In the genomic region with DNA sequence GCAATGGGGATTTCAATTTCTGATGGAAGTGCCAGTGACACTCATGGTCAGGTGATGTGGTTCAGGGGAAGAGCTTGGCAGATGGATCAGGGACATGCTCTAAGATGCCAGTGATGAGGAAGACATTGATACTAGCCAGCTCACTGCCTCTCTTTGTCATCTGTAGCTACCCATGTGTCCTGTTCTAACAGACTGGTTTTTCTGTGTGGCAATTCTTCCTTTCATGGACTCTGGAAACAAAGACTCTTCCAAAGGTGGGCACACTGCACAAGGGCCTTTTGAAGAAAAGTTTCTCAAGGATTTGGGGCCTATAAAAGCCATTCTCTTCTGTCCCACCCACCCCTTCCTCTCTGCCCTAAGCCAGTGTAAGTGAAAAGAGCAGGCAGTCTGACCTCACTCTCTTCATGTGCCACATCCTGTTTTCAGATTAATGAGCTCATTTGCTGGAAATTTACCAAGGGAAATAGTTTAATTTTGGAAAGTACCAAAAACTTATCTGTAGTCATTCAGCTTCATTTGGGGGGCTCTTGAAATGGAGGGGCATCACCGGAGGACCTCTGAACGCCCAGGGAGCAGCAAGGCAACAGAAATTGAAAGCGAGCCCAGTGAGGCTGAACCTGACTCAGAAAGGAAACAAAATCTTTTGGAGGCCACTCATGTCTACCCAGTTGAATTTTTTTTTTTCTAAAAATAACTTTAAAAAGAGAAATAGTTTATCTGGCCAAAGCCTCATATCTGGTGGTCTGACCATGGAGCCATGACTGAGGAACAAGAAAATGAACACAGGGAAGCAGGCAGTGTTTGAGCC, we compare ENCODE assay signal across 8 cellular contexts. TPM values are rescaled to one million over a fixed set of nuclear protein-coding genes. Genes with fewer than 3 reads are reported as not detected.
DNase-seq lines count a peak whose midpoint lies in the region; ATAC-seq and TF ChIP-seq lines count a peak whose summit lies in the region.

No MANE protein-coding gene starts in this region.

- no peak overlapping the region for H3K4me3 Mint-ChIP-seq in Calu3 (ENCODE audit: low read depth, unreplicated experiment)

- ATAC-seq in GM19328 (IDR thresholded peaks at IDR 0.05; ENCODE audit: unreplicated experiment) (peak; percentile 30), HG03439 (IDR thresholded peaks at IDR 0.05; ENCODE audit: unreplicated experiment) (peak; percentile 41)

- H3K9me3 ChIP-seq in neuronal stem cell (replicated peaks in 1 of 2; ENCODE audit: control insufficient read depth in 2 of 2, insufficient read depth in 1 of 2, low read depth in 1 of 2, low read length in 2 of 2) = peaks cover 0 to 4% of the 10 kb centered on the region in 2 donors

- no peak overlapping the region for H4K91ac ChIP-seq in neuronal stem cell (ENCODE audit: low read depth, low read length, poor library complexity)

- CTCF ChIA-PET in Calu3 (lab: Charles Lee) = no interaction called here

- no peaks in the 10 kb centered on the region for H3K27me3 Mint-ChIP-seq in Calu3 (ENCODE audit: unreplicated experiment)

- no TSS peak for BruUV-seq in Calu3 (replicated peaks; lab: Mats Ljungman, UMichigan)

- H4K8ac ChIP-seq in neuronal stem cell (ENCODE audit: low read depth, low read length) = no peak overlapping the region

- H2BK120ac ChIP-seq in neuronal stem cell (ENCODE audit: low read depth, low read length) = no peak overlapping the region

- peaks cover 19% of the 10 kb centered on the region for H3K4me1 Mint-ChIP-seq in Calu3 (ENCODE audit: low read depth, unreplicated experiment)

- no peak overlapping the region for H3K4me2 ChIP-seq in neuronal stem cell (ENCODE audit: insufficient read depth, low read length, poor library complexity, severe bottlenecking)

- no peak overlapping the region for H2BK5ac ChIP-seq in neuronal stem cell (ENCODE audit: low read length)

- peaks cover 3% of the 10 kb centered on the region for H3K36me3 Mint-ChIP-seq in Calu3 (ENCODE audit: insufficient read depth, unreplicated experiment)

- H3K27ac ChIP-seq in neuronal stem cell (replicated peaks; ENCODE audit: low read length) = no peak overlapping the region

- no CpG with 5 or more reads among the region's 3 CpGs for WGBS in neuronal stem cell (ENCODE audit: extremely low coverage in 2 of 2, insufficient read length in 2 of 2, insufficient replicate concordance in 1 of 2), 2 donors

- H3K4ac ChIP-seq in neuronal stem cell (ENCODE audit: low read length) = no peak overlapping the region

- peak overlapping the region; percentile 50 for H3K27ac Mint-ChIP-seq in Calu3 (ENCODE audit: unreplicated experiment)

- no peak overlapping the region for H3K23ac ChIP-seq in neuronal stem cell (ENCODE audit: low read depth, low read length, poor library complexity)

- no peak overlapping the region for H3K18ac ChIP-seq in neuronal stem cell (ENCODE audit: low read length)

- no peak overlapping the region for H3K9ac ChIP-seq in neuronal stem cell (ENCODE audit: low read depth, low read length, poor library complexity)

- DNase-seq in Calu3 (no peak), T-helper 2 cell (peak in 4 of 5 experiments; percentile 29 to 91 (median 60)), choroid plexus epithelial cell (ENCODE audit: low read depth) (peak; percentile 72), neuronal stem cell (ENCODE audit: low spot score) (no peak), NCI-H1930 (lab: John Stamatoyannopoulos, UW) (no peak), hippocampal formation (lab: John Stamatoyannopoulos, UW) (no peak)

- H3K36me3 ChIP-seq in neuronal stem cell (replicated peaks in 1 of 2; ENCODE audit: control insufficient read depth in 2 of 2, insufficient read depth in 2 of 2, low read length in 2 of 2) = no peaks in the 10 kb centered on the region

- intact Hi-C loops in Calu3 (cut with micrococcal nuclease; ENCODE audit: unreplicated experiment) = no loop called here

- H2AK5ac ChIP-seq in neuronal stem cell (ENCODE audit: low read depth, low read length) = no peak overlapping the region

- TF ChIP-seq CTCF in Calu3 (IDR thresholded peaks at IDR 0.05; ENCODE audit: unreplicated experiment) (no peak), choroid plexus epithelial cell (conservative IDR thresholded peaks at IDR 0.05; ENCODE audit: low read depth, low read length) (no peak)

- H3K4me3 ChIP-seq in choroid plexus epithelial cell (ENCODE audit: low read depth, low read length) = no peak overlapping the region
- H3K4me3 ChIP-seq in neuronal stem cell (ENCODE audit: low read length in 2 of 2) = no peak overlapping the region

- no peak overlapping the region for H2BK12ac ChIP-seq in neuronal stem cell (ENCODE audit: low read length)

- H2AFZ ChIP-seq in neuronal stem cell (ENCODE audit: low read length) = peak overlapping the region; percentile 69

- H3K14ac ChIP-seq in neuronal stem cell (ENCODE audit: low read length) = no peak overlapping the region

- H3K4me1 ChIP-seq in neuronal stem cell (ENCODE audit: control insufficient read depth in 2 of 2, insufficient read depth in 1 of 2, low read depth in 1 of 2, low read length in 2 of 2) = peaks cover 0 to 7% of the 10 kb centered on the region in 2 donors

- H2BK15ac ChIP-seq in neuronal stem cell (ENCODE audit: low read length) = no peak overlapping the region

- no peaks in the 10 kb centered on the region for H3K9me3 Mint-ChIP-seq in Calu3 (ENCODE audit: low read depth, unreplicated experiment)

- H3K27me3 ChIP-seq in neuronal stem cell (ENCODE audit: control insufficient read depth in 3 of 3, insufficient read depth in 3 of 3, low read depth in 1 of 3, low read length in 3 of 3) = peaks cover 0 to 24% (median 0%) of the 10 kb centered on the region in 3 experiments

- H3K79me1 ChIP-seq in neuronal stem cell (ENCODE audit: low read depth, low read length) = peaks cover 2% of the 10 kb centered on the region

RNA-seq across cellular contexts. Expression of a gene that starts 4.9 kb away (rescaled TPM):
- 1.5 and 1.6 TPM in 2 replicates for total RNA-seq in Calu3 (2022)
- polyA plus RNA-seq in neuronal stem cell (2013, experiment 1 of 2) = 2.0 TPM
- polyA plus RNA-seq in neuronal stem cell (2013, experiment 2 of 2) = 2.0 TPM

RNA-seq across cellular contexts. Expression of a gene that starts 54.5 kb away (rescaled TPM):
- total RNA-seq in Calu3 (2022) = 37.2 and 44.5 TPM in 2 replicates
- polyA plus RNA-seq in neuronal stem cell (2013, experiment 1 of 2) = 24.6 TPM
- polyA plus RNA-seq in neuronal stem cell (2013, experiment 2 of 2) = 23.4 TPM

Comparison
In these comparisons a context has a peak if more than half of its experiments do, and no peak if none do; other contexts are left out.
1. DNase-seq: peak in T-helper 2 cell (4 of 5) and choroid plexus epithelial cell (single experiment); none in Calu3 (single experiment), neuronal stem cell (single experiment), NCI-H1930 (0 of 2) and hippocampal formation (0 of 2).